In the genomic region with DNA sequence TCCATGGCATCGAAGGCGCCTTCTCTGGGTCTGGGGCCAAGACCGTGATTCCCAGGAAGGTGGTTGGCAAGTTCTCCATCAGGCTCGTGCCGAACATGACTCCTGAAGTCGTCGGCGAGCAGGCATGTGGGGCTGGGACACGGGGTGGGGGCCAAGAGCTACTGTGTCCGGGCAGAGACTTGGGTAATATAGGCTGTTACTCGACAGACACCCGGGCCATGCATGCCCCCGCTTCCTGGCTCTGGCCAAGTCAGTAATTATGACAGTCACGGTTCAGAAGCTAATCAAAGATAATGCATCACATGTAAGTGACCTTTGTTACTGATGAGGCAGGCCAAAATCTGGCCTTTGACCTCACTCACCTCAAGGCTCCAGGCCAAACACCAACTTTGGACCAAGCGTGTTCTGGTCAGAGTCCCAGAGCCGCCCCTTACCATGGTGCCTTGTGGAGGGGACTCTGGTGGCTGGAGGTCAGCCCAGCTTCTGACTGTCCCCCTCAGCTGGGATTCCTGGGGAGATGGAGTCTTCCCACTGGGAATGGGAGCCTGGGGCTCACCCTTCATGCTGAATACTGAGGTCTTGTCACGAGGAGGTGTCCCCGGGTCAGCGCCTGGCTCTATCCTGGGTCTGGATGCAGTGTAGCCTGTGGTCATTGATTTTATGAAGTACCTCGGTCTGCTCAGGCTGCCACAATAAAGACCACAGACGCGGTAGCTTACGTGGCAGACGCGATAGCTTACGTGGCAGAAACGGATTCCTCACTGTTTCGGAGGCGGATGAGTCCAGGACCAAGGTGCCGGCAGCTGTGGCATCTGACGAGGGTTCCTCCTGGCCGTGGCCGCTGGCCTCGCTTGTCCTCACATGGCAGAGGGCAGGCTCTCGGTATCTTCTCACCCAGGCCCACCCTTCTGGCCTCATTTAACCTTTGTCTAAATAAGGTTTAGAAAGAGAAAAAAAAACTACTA, we compare ENCODE assay signal across 28 cellular contexts. TPM values are rescaled to one million over a fixed set of nuclear protein-coding genes. Genes with fewer than 3 reads are reported as not detected.
"Had no signal": no experiment of that assay in that cellular context is flagged by ENCODE, and none has a peak within 500 bp of the region (broad histone marks: within the 10 kb centered on the region; RNA-seq: fewer than 3 reads in every experiment).

No MANE protein-coding gene starts in this region.

- H3K36me3 ChIP-seq: neural progenitor cell had no signal

- H3K9ac ChIP-seq: neural progenitor cell had no signal

- H3K9me3 Mint-ChIP-seq: activated naive CD4-positive, alpha-beta T cell treated with anti-CD3 and anti-CD28 coated beads, Interleukin-2, amount 50 U/mL, for 24 hours had no signal

- DNase-seq: activated CD4-positive, alpha-beta T cell treated with anti-CD3 and anti-CD28 coated beads for 4 hours; activated CD4-positive, alpha-beta T cell treated with anti-CD3 and anti-CD28 coated beads, Interleukin-2, amount 50 U/mL, for 48 hours; activated CD4-positive, CD25-positive, alpha-beta regulatory T cell; activated gamma-delta T cell treated with Interleukin-2 at 50 U/mL for 16 hours; anterior cingulate cortex; caudate nucleus; dermis blood vessel endothelial cell; effector memory CD4-positive, alpha-beta T cell; esophagus squamous epithelium; gastrocnemius medialis; left cardiac atrium; lower lobe of right lung; mesendoderm; naive thymus-derived CD8-positive, alpha-beta T cell; stimulated activated CD4-positive, alpha-beta T cell treated with anti-CD3 and anti-CD28 coated beads, Interleukin-2, amount 100 ng/mL, for 48 hours; stimulated activated naive CD4-positive, alpha-beta T cell; SW 1271; T-helper 17 cell had no signal

- H3K27ac Mint-ChIP-seq: activated naive CD4-positive, alpha-beta T cell treated with anti-CD3 and anti-CD28 coated beads, Interleukin-2, amount 50 U/mL, for 24 hours; naive thymus-derived CD8-positive, alpha-beta T cell; neural progenitor cell; T-helper 17 cell had no signal

- ATAC-seq: body of pancreas; gastrocnemius medialis; left cardiac atrium; lower lobe of right lung; naive thymus-derived CD8-positive, alpha-beta T cell; T-helper 17 cell had no signal

- H3K27ac ChIP-seq: body of pancreas, esophagus squamous epithelium, gastrocnemius medialis, lower lobe of right lung, neural progenitor cell, sigmoid colon, tibial artery had no signal

- H3K4me3 ChIP-seq: body of pancreas, esophagus squamous epithelium, gastrocnemius medialis, lower lobe of right lung, neural progenitor cell, sigmoid colon, smooth muscle cell, tibial artery had no signal

- H3K27me3 ChIP-seq: body of pancreas, esophagus squamous epithelium, gastrocnemius medialis, neural progenitor cell, sigmoid colon, tibial artery had no signal

- H3K4me1 ChIP-seq: esophagus squamous epithelium, gastrocnemius medialis, lower lobe of right lung, neural progenitor cell, sigmoid colon, tibial artery had no signal

- H3K4me3 Mint-ChIP-seq: activated naive CD4-positive, alpha-beta T cell treated with anti-CD3 and anti-CD28 coated beads, Interleukin-2, amount 50 U/mL, for 24 hours; naive thymus-derived CD8-positive, alpha-beta T cell; neural progenitor cell; T-helper 17 cell had no signal

- H3K27me3 Mint-ChIP-seq: activated naive CD4-positive, alpha-beta T cell treated with anti-CD3 and anti-CD28 coated beads, Interleukin-2, amount 50 U/mL, for 24 hours; naive thymus-derived CD8-positive, alpha-beta T cell; T-helper 17 cell had no signal

- H3K9me3 ChIP-seq: body of pancreas, esophagus squamous epithelium, gastrocnemius medialis, lower lobe of right lung, sigmoid colon, tibial artery had no signal

- H3K4me1 Mint-ChIP-seq: neural progenitor cell had no signal

RNA-seq across cellular contexts. Expression of a gene that starts 17.7 kb away (rescaled TPM):
- total RNA-seq: activated CD8-positive, alpha-beta memory T cell treated with anti-CD3 and anti-CD28 coated beads for 36 hours; dermis blood vessel endothelial cell; esophagus squamous epithelium; gastrocnemius medialis; left cardiac atrium; lower lobe of right lung; naive thymus-derived CD8-positive, alpha-beta T cell; omental fat pad; sigmoid colon; smooth muscle cell had no signal
- polyA plus RNA-seq: naive thymus-derived CD8-positive, alpha-beta T cell; smooth muscle cell had no signal

RNA-seq across cellular contexts. Expression of a gene that starts 59.4 kb away (rescaled TPM):
- total RNA-seq: activated CD8-positive, alpha-beta memory T cell treated with anti-CD3 and anti-CD28 coated beads for 36 hours; body of pancreas; dermis blood vessel endothelial cell; esophagus squamous epithelium; lower lobe of right lung; posterior vena cava; renal cortical epithelial cell; smooth muscle cell; T-helper 17 cell had no signal
- polyA plus RNA-seq: smooth muscle cell had no signal
